Comparison of ENCODE assay signal across 1 cellular context in genomic region chr2:112683550-112684414, GRCh38.
A peak's percentile ranks its signal among the peaks of the same experiment; 100 is the strongest.
TF ChIP-seq lines count a peak whose summit lies in the region.

No MANE protein-coding gene starts in this region.

TF ChIP-seq in K562, 482 proteins besides CTCF, POLR2A, EP300 and RAD21 (continued from another document and continues in another):
- TF ChIP-seq, protein P1, sequence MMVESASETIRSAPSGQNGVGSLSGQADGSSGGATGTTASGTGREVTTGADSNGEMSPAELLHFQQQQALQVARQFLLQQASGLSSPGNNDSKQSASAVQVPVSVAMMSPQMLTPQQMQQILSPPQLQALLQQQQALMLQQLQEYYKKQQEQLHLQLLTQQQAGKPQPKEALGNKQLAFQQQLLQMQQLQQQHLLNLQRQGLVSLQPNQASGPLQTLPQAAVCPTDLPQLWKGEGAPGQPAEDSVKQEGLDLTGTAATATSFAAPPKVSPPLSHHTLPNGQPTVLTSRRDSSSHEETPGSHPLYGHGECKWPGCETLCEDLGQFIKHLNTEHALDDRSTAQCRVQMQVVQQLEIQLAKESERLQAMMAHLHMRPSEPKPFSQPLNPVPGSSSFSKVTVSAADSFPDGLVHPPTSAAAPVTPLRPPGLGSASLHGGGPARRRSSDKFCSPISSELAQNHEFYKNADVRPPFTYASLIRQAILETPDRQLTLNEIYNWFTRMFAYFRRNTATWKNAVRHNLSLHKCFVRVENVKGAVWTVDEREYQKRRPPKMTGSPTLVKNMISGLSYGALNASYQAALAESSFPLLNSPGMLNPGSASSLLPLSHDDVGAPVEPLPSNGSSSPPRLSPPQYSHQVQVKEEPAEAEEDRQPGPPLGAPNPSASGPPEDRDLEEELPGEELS (CRISPR knock-in tag; IDR thresholded peaks at IDR 0.05; ENCODE audit: borderline replicate concordance): no peak
- TF ChIP-seq, protein P2, sequence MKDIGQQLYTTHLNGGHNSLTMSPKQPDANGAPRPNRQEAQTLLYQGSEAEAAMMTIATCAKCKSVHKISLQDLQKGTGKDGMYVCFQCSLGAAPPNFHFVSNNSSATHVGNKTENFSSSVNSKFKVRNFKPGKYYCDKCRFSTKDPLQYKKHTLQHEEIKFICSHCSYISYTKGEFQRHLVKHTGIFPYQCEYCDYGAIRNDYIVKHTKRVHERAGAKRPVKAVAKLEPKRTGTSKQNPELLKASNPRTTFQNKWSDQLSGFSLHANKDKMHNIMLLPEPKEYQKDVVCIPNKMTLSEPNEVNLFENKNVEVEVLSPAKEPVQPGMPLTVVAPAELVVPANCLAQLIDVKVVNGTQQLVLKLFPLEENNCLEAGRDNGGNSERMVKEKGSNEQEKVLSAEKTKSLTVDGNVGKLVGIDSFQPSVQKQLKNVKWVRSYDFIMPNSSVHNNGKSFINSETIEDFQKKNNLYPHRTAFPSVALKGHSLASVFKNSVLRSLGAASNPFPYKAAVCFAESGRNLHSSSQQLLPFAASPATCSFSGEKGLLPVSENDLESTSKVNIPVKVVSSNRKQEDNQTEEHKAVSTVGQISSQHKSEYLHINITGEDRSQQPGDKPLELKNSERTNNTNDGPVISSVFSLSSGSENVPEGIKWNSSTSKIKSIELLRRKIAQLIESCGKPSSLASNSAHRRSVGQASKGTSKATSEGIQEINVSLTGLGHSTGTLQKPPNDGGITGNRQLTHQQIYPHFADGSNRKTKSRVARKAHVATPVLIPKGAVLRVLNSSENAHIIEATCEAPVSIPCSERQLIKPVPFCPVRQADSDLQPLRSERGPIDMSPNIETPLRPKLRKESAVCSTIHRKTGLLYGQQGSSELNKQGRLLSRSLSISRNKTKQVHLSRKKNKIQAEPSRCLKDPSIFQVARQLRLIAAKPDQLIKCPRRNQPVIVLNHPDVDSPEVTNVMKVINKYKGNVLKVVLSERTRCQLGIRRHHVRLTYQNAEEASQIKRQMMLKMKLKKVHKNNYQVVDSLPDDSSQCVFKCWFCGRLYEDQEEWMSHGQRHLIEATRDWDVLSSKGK (CRISPR knock-in tag; IDR thresholded peaks at IDR 0.05): no peak
- no peak for TF ChIP-seq GABPB2 (CRISPR knock-in tag; conservative IDR thresholded peaks at IDR 0.05)
- TF ChIP-seq CEBPG (CRISPR knock-in tag; IDR thresholded peaks at IDR 0.05): no peak
- no peak for TF ChIP-seq CEBPG (tag; conservative IDR thresholded peaks at IDR 0.05 in 1 of 2, IDR thresholded peaks at IDR 0.05 in 1 of 2)
- TF ChIP-seq DIDO1 (tag; IDR thresholded peaks at IDR 0.05; ENCODE audit: low read depth): no peak
- peak; percentile 40 for TF ChIP-seq MEIS2 (IDR thresholded peaks at IDR 0.05; ENCODE audit: partially characterized antibody)
- TF ChIP-seq ZNF324 (CRISPR knock-in tag; IDR thresholded peaks at IDR 0.05): no peak
- TF ChIP-seq MED1 (CRISPR knock-in tag; IDR thresholded peaks at IDR 0.05; ENCODE audit: borderline replicate concordance): no peak
- TF ChIP-seq CBFA2T2 (conservative IDR thresholded peaks at IDR 0.05): peak; percentile 93
- TF ChIP-seq, protein P3, sequence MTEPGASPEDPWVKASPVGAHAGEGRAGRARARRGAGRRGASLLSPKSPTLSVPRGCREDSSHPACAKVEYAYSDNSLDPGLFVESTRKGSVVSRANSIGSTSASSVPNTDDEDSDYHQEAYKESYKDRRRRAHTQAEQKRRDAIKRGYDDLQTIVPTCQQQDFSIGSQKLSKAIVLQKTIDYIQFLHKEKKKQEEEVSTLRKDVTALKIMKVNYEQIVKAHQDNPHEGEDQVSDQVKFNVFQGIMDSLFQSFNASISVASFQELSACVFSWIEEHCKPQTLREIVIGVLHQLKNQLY (CRISPR knock-in tag; conservative IDR thresholded peaks at IDR 0.05): 0 out of 4 replicates have a peak, but pooled peaks of 1 of the 2 experiments have one; percentile 47
- TF ChIP-seq HNRNPH1 (optimal IDR thresholded peaks at IDR 0.05; ENCODE audit: low read depth, low read length): no peak
- TF ChIP-seq ARID3A (IDR thresholded peaks at IDR 0.05; ENCODE audit: borderline replicate concordance, low read depth, low read length): no peak
- TF ChIP-seq HDAC3 (IDR thresholded peaks at IDR 0.05; ENCODE audit: borderline replicate concordance, partially characterized antibody): peak; percentile 81
- TF ChIP-seq SIN3B (IDR thresholded peaks at IDR 0.05; ENCODE audit: low read depth): no peak
- no peak for TF ChIP-seq LCOR (CRISPR knock-in tag; IDR thresholded peaks at IDR 0.05)
- no peak for TF ChIP-seq SRSF7 (optimal IDR thresholded peaks at IDR 0.05; ENCODE audit: low read depth, low read length)
- TF ChIP-seq CTBP1 (IDR thresholded peaks at IDR 0.05; ENCODE audit: borderline replicate concordance): peak; percentile 97
- no peak for TF ChIP-seq CBX2 (IDR thresholded peaks at IDR 0.05; ENCODE audit: insufficient read depth, low read length, poor library complexity, severe bottlenecking)
- TF ChIP-seq ZNF592 (IDR thresholded peaks at IDR 0.05): peak; percentile 87
- TF ChIP-seq, protein P4, sequence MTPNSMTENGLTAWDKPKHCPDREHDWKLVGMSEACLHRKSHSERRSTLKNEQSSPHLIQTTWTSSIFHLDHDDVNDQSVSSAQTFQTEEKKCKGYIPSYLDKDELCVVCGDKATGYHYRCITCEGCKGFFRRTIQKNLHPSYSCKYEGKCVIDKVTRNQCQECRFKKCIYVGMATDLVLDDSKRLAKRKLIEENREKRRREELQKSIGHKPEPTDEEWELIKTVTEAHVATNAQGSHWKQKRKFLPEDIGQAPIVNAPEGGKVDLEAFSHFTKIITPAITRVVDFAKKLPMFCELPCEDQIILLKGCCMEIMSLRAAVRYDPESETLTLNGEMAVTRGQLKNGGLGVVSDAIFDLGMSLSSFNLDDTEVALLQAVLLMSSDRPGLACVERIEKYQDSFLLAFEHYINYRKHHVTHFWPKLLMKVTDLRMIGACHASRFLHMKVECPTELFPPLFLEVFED (CRISPR knock-in tag; conservative IDR thresholded peaks at IDR 0.05): no peak
- TF ChIP-seq PRPF4 (IDR thresholded peaks at IDR 0.05; ENCODE audit: insufficient read depth, low read depth, low read length, poor library complexity, severe bottlenecking): no peak
- no peak for TF ChIP-seq BRD4 (IDR thresholded peaks at IDR 0.05)
- TF ChIP-seq ZNF253 (CRISPR knock-in tag; conservative IDR thresholded peaks at IDR 0.05): no peak
- peak; percentile 90 for TF ChIP-seq KLF16 (IDR thresholded peaks at IDR 0.05)
- TF ChIP-seq ETS2 (tag; IDR thresholded peaks at IDR 0.05; ENCODE audit: borderline replicate concordance, poor library complexity, severe bottlenecking): peak; percentile 55
- TF ChIP-seq, protein P5, sequence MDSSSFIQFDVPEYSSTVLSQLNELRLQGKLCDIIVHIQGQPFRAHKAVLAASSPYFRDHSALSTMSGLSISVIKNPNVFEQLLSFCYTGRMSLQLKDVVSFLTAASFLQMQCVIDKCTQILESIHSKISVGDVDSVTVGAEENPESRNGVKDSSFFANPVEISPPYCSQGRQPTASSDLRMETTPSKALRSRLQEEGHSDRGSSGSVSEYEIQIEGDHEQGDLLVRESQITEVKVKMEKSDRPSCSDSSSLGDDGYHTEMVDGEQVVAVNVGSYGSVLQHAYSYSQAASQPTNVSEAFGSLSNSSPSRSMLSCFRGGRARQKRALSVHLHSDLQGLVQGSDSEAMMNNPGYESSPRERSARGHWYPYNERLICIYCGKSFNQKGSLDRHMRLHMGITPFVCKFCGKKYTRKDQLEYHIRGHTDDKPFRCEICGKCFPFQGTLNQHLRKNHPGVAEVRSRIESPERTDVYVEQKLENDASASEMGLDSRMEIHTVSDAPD (CRISPR knock-in tag; IDR thresholded peaks at IDR 0.05): no peak
- TF ChIP-seq FIP1L1 (IDR thresholded peaks at IDR 0.05; ENCODE audit: low read depth, low read length, poor library complexity, severe bottlenecking): no peak
- TF ChIP-seq ETS1 (conservative IDR thresholded peaks at IDR 0.05; ENCODE audit: control insufficient read depth, low read depth, low read length): peak; percentile 70; the same call in 1 of the 2 replicates
- TF ChIP-seq ZNF197 (CRISPR knock-in tag; IDR thresholded peaks at IDR 0.05; ENCODE audit: low read depth): peak; percentile 84; the same call in 1 of the 2 replicates
- TF ChIP-seq ZNF384 (IDR thresholded peaks at IDR 0.05; ENCODE audit: low read depth, low read length): no peak
- TF ChIP-seq RREB1 (CRISPR knock-in tag; IDR thresholded peaks at IDR 0.05): no peak
- TF ChIP-seq TEAD4 (IDR thresholded peaks at IDR 0.05; ENCODE audit: low read length): peak; percentile 97
- no peak for TF ChIP-seq TEAD4 (CRISPR knock-in tag; IDR thresholded peaks at IDR 0.05; ENCODE audit: borderline replicate concordance)
- no peak for TF ChIP-seq HDAC6 (IDR thresholded peaks at IDR 0.05; ENCODE audit: low read depth, low read length)
